Comparison of ENCODE assay signal across 7 cellular contexts in genomic region chr16:1723450-1724147, GRCh38. TPM values are rescaled to one million over a fixed set of nuclear protein-coding genes. Genes with fewer than 3 reads are reported as not detected.
DNase-seq lines count a peak whose midpoint lies in the region; ATAC-seq and TF ChIP-seq lines count a peak whose summit lies in the region.

No MANE protein-coding gene starts in this region.

- no peaks in the 10 kb centered on the region for H3K27me3 Mint-ChIP-seq in nephron progenitor cell (ENCODE audit: low read depth, poor library complexity)

- no peaks in the 10 kb centered on the region for H3K4me1 Mint-ChIP-seq in nephron progenitor cell

- H3K9me3 Mint-ChIP-seq in nephron progenitor cell: no peaks in the 10 kb centered on the region

- H3K4me3 Mint-ChIP-seq in nephron progenitor cell: no peak overlapping the region

- TF ChIP-seq CTCF in LNCaP clone FGC (IDR thresholded peaks at IDR 0.05; ENCODE audit: control insufficient read depth, extremely low read depth, insufficient read depth): peak; percentile 59
- peak; percentile 81 for TF ChIP-seq CTCF in epithelial cell of proximal tubule (conservative IDR thresholded peaks at IDR 0.05; ENCODE audit: low read depth, low read length)
- peak; percentile 81 for TF ChIP-seq CTCF in nephron progenitor cell (IDR thresholded peaks at IDR 0.05)

- DNase-seq in EL (peak; percentile 38), LNCaP clone FGC (ENCODE audit: low read depth) (no peak), epithelial cell of proximal tubule (ENCODE audit: low read depth) (no peak), nephron progenitor cell (peak; percentile 47)
- peak; percentile 42 to 61 for DNase-seq in activated CD4-positive, alpha-beta T cell treated with anti-CD3 and anti-CD28 coated beads, Interleukin-2, amount 50 U/mL, for 48 hours

- no peak overlapping the region for H3K27ac Mint-ChIP-seq in nephron progenitor cell

- H3K4me3 ChIP-seq in LNCaP clone FGC (ENCODE audit: low read depth, low read length) (no peak overlapping the region), epithelial cell of proximal tubule (ENCODE audit: low read depth, low read length) (no peak overlapping the region)

- H3K36me3 Mint-ChIP-seq in nephron progenitor cell (ENCODE audit: low read depth): peaks cover 34% of the 10 kb centered on the region

- ATAC-seq in HG03442 (IDR thresholded peaks at IDR 0.05; ENCODE audit: unreplicated experiment) (no peak), GM21515 (IDR thresholded peaks at IDR 0.05; ENCODE audit: unreplicated experiment) (no peak)

RNA-seq across cellular contexts. Expression of gene MAPK8IP3, which starts 17.6 kb away (rescaled TPM):
- 22.0 and 37.5 TPM in 2 replicates for total RNA-seq in epithelial cell of proximal tubule

RNA-seq across cellular contexts. Expression of gene JPT2, which starts 45.5 kb away (rescaled TPM):
- 119 and 226 TPM in 2 replicates for total RNA-seq in epithelial cell of proximal tubule

RNA-seq across cellular contexts. Expression of gene NME3, which starts 47.7 kb away (rescaled TPM):
- 50.5 and 63.2 TPM in 2 replicates for total RNA-seq in epithelial cell of proximal tubule

RNA-seq across cellular contexts. Expression of gene EME2, which starts 49.0 kb away (rescaled TPM):
- total RNA-seq in epithelial cell of proximal tubule: 7.5 and 14.0 TPM in 2 replicates

RNA-seq across cellular contexts. Expression of gene MRPS34, which starts 49.3 kb away (rescaled TPM):
- 167 and 227 TPM in 2 replicates for total RNA-seq in epithelial cell of proximal tubule

Comparison
In these comparisons a context has a peak if more than half of its experiments do, and no peak if none do; other contexts are left out.
1. DNase-seq: peak in EL (single experiment), activated CD4-positive, alpha-beta T cell treated with anti-CD3 and anti-CD28 coated beads, Interleukin-2, amount 50 U/mL, for 48 hours (2 of 2) and nephron progenitor cell (single experiment); none in LNCaP clone FGC (single experiment) and epithelial cell of proximal tubule (single experiment).
2. Peak in every context shown above with its lines, with median percentiles within 50 percentile points of each other: CTCF ChIP-seq.